6 cellular contexts compared by ENCODE assay signal in genomic region chr19:54575205-54575604, GRCh38. TPM values are rescaled to one million over a fixed set of nuclear protein-coding genes. Genes with fewer than 3 reads are reported as not detected.
"Had no signal": no experiment of that assay in that cellular context is flagged by ENCODE, and none has a peak within 500 bp of the region (broad histone marks: within the 10 kb centered on the region; RNA-seq: fewer than 3 reads in every experiment).

No MANE protein-coding gene starts in this region.

RNA-seq across cellular contexts. Expression of gene LILRA2, which starts 1.6 kb away (rescaled TPM):
- total RNA-seq: GM23338, H1, H9, HT-29, IMR-90 had no signal
- polyA plus RNA-seq: GM23338, H1, IMR-90 had no signal

RNA-seq across cellular contexts. Expression of gene LILRA1, which starts 18.2 kb away (rescaled TPM):
- total RNA-seq: GM23338, H1, H9, HT-29, IMR-90, K562 had no signal
- polyA plus RNA-seq: GM23338, H1, IMR-90, K562 had no signal

RNA-seq across cellular contexts. Expression of gene LILRB1, which starts 55.1 kb away (rescaled TPM):
- total RNA-seq: H1, H9, HT-29, IMR-90, K562 had no signal
- polyA plus RNA-seq: GM23338, H1, IMR-90, K562 had no signal
